8 cellular contexts compared by ENCODE assay signal in the genomic region with DNA sequence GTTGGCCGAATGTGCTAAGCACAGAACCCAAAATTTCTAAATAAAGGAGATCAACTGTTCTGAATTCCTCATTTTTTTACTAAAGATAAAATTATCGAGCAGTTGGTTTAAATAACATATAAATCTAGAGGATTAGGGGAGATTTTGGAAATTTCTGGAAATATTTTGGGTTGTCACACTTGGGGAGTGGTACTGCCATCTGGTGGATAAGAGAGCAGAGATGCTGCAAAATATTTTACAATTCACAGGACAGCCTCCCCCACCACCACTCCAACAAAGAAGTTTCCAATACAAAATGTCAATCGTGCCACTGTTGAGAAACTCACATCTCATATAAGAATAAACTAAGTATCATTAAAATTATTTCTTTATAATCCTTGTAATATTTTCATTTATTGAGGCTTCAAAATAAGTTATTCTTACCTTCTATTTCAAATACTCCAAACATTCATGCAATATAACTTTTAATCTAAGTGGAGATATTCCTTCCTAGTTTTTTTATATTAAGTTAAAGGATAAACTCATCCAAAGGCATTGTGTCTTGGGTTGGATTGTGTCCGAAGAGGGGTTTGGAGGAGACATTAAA. TPM values are rescaled to one million over a fixed set of nuclear protein-coding genes. Genes with fewer than 3 reads are reported as not detected.
DNase-seq lines count a peak whose midpoint lies in the region; ATAC-seq and TF ChIP-seq lines count a peak whose summit lies in the region.

No MANE protein-coding gene starts in this region.

- TF ChIP-seq CTCF in GM12865 (IDR thresholded peaks at IDR 0.05; ENCODE audit: insufficient read depth, low read depth, low read length, missing control alignments) (peak; percentile 43), neural crest cell (conservative IDR thresholded peaks at IDR 0.05) (peak; percentile 74)

- no peak for TF ChIP-seq POLR2A in erythroblast (IDR thresholded peaks at IDR 0.05; ENCODE audit: low read length)

- peaks cover 6% of the 10 kb centered on the region for H3K36me3 Mint-ChIP-seq in neural crest cell (ENCODE audit: low read depth)
- H3K36me3 Mint-ChIP-seq in activated T-helper 1 cell treated with anti-CD3 and anti-CD28 coated beads, Interleukin-12 subunit alpha, Interleukin-12 subunit beta, Interleukin-2, Interleukin-4 antibody, amounts not matched to agents 30 ng/mL and 10 ng/mL and 1 ng/mL, durations not matched to agents 14 hours and 24 hours and 36 hours (ENCODE audit: low read depth), result no peaks in the 10 kb centered on the region

- peak; percentile 18 for DNase-seq in GM12865 (ENCODE audit: low read depth)
- peak; percentile 4 for DNase-seq in NCI-H69 (lab: John Stamatoyannopoulos, UW)
- DNase-seq in erythroblast (lab: John Stamatoyannopoulos, UW), result peak; percentile 5 to 18
- peak; percentile 14 for DNase-seq in neural crest cell (ENCODE audit: low read depth, low spot score)
- DNase-seq in DMS153 (lab: John Stamatoyannopoulos, UW), result no peak
- DNase-seq in activated T-helper 1 cell treated with anti-CD3 and anti-CD28 coated beads, Interleukin-12 subunit alpha, Interleukin-12 subunit beta, Interleukin-2, Interleukin-4 antibody, amounts not matched to agents 30 ng/mL and 10 ng/mL and 1 ng/mL, durations not matched to agents 14 hours and 24 hours and 36 hours (ENCODE audit: low spot score), result no peak
- DNase-seq in activated CD4-positive, alpha-beta T cell treated with anti-CD3 and anti-CD28 coated beads for 48 hours, result no peak

- no peaks in the 10 kb centered on the region for H3K27me3 Mint-ChIP-seq in neural crest cell (ENCODE audit: low read depth)
- H3K27me3 Mint-ChIP-seq in activated T-helper 1 cell treated with anti-CD3 and anti-CD28 coated beads, Interleukin-12 subunit alpha, Interleukin-12 subunit beta, Interleukin-2, Interleukin-4 antibody, amounts not matched to agents 30 ng/mL and 10 ng/mL and 1 ng/mL, durations not matched to agents 14 hours and 24 hours and 36 hours (ENCODE audit: insufficient read depth), result no peaks in the 10 kb centered on the region

- H3K4me3 Mint-ChIP-seq in neural crest cell, result no peak overlapping the region
- no peak overlapping the region for H3K4me3 Mint-ChIP-seq in activated T-helper 1 cell treated with anti-CD3 and anti-CD28 coated beads, Interleukin-12 subunit alpha, Interleukin-12 subunit beta, Interleukin-2, Interleukin-4 antibody, amounts not matched to agents 30 ng/mL and 10 ng/mL and 1 ng/mL, durations not matched to agents 14 hours and 24 hours and 36 hours

- ATAC-seq in HG03520 (IDR thresholded peaks at IDR 0.05; ENCODE audit: unreplicated experiment), result no peak

- H3K4me1 Mint-ChIP-seq in neural crest cell, result peaks cover 21% of the 10 kb centered on the region
- no peaks in the 10 kb centered on the region for H3K4me1 Mint-ChIP-seq in activated T-helper 1 cell treated with anti-CD3 and anti-CD28 coated beads, Interleukin-12 subunit alpha, Interleukin-12 subunit beta, Interleukin-2, Interleukin-4 antibody, amounts not matched to agents 30 ng/mL and 10 ng/mL and 1 ng/mL, durations not matched to agents 14 hours and 24 hours and 36 hours (ENCODE audit: low read depth)

- H3K4me3 ChIP-seq in GM12865 (ENCODE audit: low read depth, low read length), result no peak overlapping the region

- intact Hi-C loops in activated T-helper 1 cell treated with anti-CD3 and anti-CD28 coated beads, Interleukin-12 subunit alpha, Interleukin-12 subunit beta, Interleukin-2, Interleukin-4 antibody, amounts not matched to agents 30 ng/mL and 10 ng/mL and 1 ng/mL, durations not matched to agents 14 hours and 24 hours and 36 hours (cut with micrococcal nuclease), result loop anchor here (10.0 kb wide), 1 partner anchor 273 kb away; no protein-coding TSS in a partner anchor

- H3K27ac Mint-ChIP-seq in neural crest cell (ENCODE audit: unreplicated experiment), result no peak overlapping the region
- no peak overlapping the region for H3K27ac Mint-ChIP-seq in activated T-helper 1 cell treated with anti-CD3 and anti-CD28 coated beads, Interleukin-12 subunit alpha, Interleukin-12 subunit beta, Interleukin-2, Interleukin-4 antibody, amounts not matched to agents 30 ng/mL and 10 ng/mL and 1 ng/mL, durations not matched to agents 14 hours and 24 hours and 36 hours

- H3K9me3 Mint-ChIP-seq in neural crest cell, result peaks cover 7% of the 10 kb centered on the region
- H3K9me3 Mint-ChIP-seq in activated T-helper 1 cell treated with anti-CD3 and anti-CD28 coated beads, Interleukin-12 subunit alpha, Interleukin-12 subunit beta, Interleukin-2, Interleukin-4 antibody, amounts not matched to agents 30 ng/mL and 10 ng/mL and 1 ng/mL, durations not matched to agents 14 hours and 24 hours and 36 hours, result no peaks in the 10 kb centered on the region

RNA-seq across cellular contexts. Expression of gene ABCA8, which starts 17.0 kb away (rescaled TPM):
- 12.1 and 13.3 TPM in 2 replicates for total RNA-seq in neural crest cell
- total RNA-seq in activated T-helper 1 cell treated with anti-CD3 and anti-CD28 coated beads, Interleukin-12 subunit alpha, Interleukin-12 subunit beta, Interleukin-2, Interleukin-4 antibody, amounts not matched to agents 30 ng/mL and 10 ng/mL and 1 ng/mL, durations not matched to agents 14 hours and 24 hours and 36 hours, result not detected in 2 replicates

Comparison
In these comparisons a context has a peak if more than half of its experiments do, and no peak if none do; other contexts are left out.
1. DNase-seq: peak in GM12865 (single experiment), NCI-H69 (single experiment), erythroblast (2 of 2) and neural crest cell (single experiment); none in DMS153 (single experiment), activated T-helper 1 cell treated with anti-CD3 and anti-CD28 coated beads, Interleukin-12 subunit alpha, Interleukin-12 subunit beta, Interleukin-2, Interleukin-4 antibody, amounts not matched to agents 30 ng/mL and 10 ng/mL and 1 ng/mL, durations not matched to agents 14 hours and 24 hours and 36 hours (single experiment) and activated CD4-positive, alpha-beta T cell treated with anti-CD3 and anti-CD28 coated beads for 48 hours (single experiment).
2. RNA of gene ABCA8, which starts 17.0 kb away (total RNA-seq): 12.1 to 13.3 TPM in neural crest cell; not detected in activated T-helper 1 cell treated with anti-CD3 and anti-CD28 coated beads, Interleukin-12 subunit alpha, Interleukin-12 subunit beta, Interleukin-2, Interleukin-4 antibody, amounts not matched to agents 30 ng/mL and 10 ng/mL and 1 ng/mL, durations not matched to agents 14 hours and 24 hours and 36 hours; every median in the first group is over 10 times any median in the second.